10 cellular contexts compared by ENCODE assay signal in the genomic region with DNA sequence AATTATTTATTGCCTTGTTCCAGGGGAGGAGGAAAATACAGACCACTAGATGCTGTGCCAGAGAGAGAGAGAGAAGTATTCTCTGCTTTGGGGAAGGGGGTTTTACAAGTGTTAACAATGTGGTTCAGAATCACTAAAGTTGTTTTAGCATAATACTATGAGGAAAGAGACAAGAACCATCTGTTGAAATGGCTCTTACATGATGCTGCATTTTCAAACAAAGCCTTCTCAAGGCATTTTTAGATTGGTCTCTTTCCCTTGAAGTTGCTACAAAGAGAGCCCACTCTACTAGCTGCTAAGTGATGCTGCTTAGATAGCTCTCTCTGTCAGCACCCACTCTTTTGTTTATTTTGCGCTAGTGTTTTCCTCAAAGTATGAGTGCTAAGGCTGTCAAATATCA.
DNase-seq lines count a peak whose midpoint lies in the region; ATAC-seq and TF ChIP-seq lines count a peak whose summit lies in the region.
"Had no signal": no experiment of that assay in that cellular context is flagged by ENCODE, and none has a peak within 500 bp of the region (broad histone marks: within the 10 kb centered on the region; RNA-seq: fewer than 3 reads in every experiment).

No MANE protein-coding gene starts in this region.

- H3K27ac Mint-ChIP-seq in activated CD8-positive, alpha-beta T cell treated with anti-CD3 and anti-CD28 coated beads, Interleukin-2, amount 10 ng/mL, durations not matched to agents 7 days and 5 days: no peak overlapping the region
- H3K27ac Mint-ChIP-seq: dendritic cell treated with granulocyte-macrophage colony-stimulating factor and Interleukin-4, amounts not matched to agents 40 ng/mL and 50 ng/mL, for 4 days had no signal

- peaks cover under 1% of the 10 kb centered on the region for H3K4me1 Mint-ChIP-seq in activated CD8-positive, alpha-beta T cell treated with anti-CD3 and anti-CD28 coated beads, Interleukin-2, amount 10 ng/mL, durations not matched to agents 7 days and 5 days (ENCODE audit: low read depth)

- no peaks in the 10 kb centered on the region for H4K20me1 ChIP-seq in PC-3 (ENCODE audit: low read length)

- H3K9me3 Mint-ChIP-seq in activated CD8-positive, alpha-beta T cell treated with anti-CD3 and anti-CD28 coated beads, Interleukin-2, amount 10 ng/mL, durations not matched to agents 7 days and 5 days (ENCODE audit: insufficient read depth): no peaks in the 10 kb centered on the region
- H3K9me3 Mint-ChIP-seq: dendritic cell treated with granulocyte-macrophage colony-stimulating factor and Interleukin-4, amounts not matched to agents 40 ng/mL and 50 ng/mL, for 4 days had no signal

- H3K27me3 ChIP-seq in PC-3 (ENCODE audit: low read length) (no peaks in the 10 kb centered on the region), dorsolateral prefrontal cortex (no peaks in the 10 kb centered on the region), lower lobe of right lung (ENCODE audit: low read depth) (no peaks in the 10 kb centered on the region)

- no peaks in the 10 kb centered on the region for H3F3A ChIP-seq in PC-3 (ENCODE audit: low read length, unreplicated experiment)

- H3K9me3 ChIP-seq in PC-3 (ENCODE audit: low read length) (no peaks in the 10 kb centered on the region), lower lobe of right lung (no peaks in the 10 kb centered on the region)

- H3K27me3 Mint-ChIP-seq in activated CD8-positive, alpha-beta T cell treated with anti-CD3 and anti-CD28 coated beads, Interleukin-2, amount 10 ng/mL, durations not matched to agents 7 days and 5 days (ENCODE audit: low read depth): peaks cover 2% of the 10 kb centered on the region
- H3K27me3 Mint-ChIP-seq: dendritic cell treated with granulocyte-macrophage colony-stimulating factor and Interleukin-4, amounts not matched to agents 40 ng/mL and 50 ng/mL, for 4 days had no signal

- peak overlapping the region; percentile 66; the same call in 1 of the 2 replicates for H3K4me3 ChIP-seq in PC-3 (ENCODE audit: low read length)
- H3K4me3 ChIP-seq in dorsolateral prefrontal cortex: peak overlapping the region in 29 of 59 donors; percentile 5 to 59 (median 32)
- H3K4me3 ChIP-seq in lower lobe of right lung: peak overlapping the region; percentile 24

- H3K4me2 ChIP-seq in PC-3 (ENCODE audit: low read length): peak overlapping the region; percentile 88

- TF ChIP-seq CTCF in PC-3 (conservative IDR thresholded peaks at IDR 0.05; ENCODE audit: low read depth, low read length): no peak; the same call in 1 of the 2 replicates
- TF ChIP-seq CTCF in dorsolateral prefrontal cortex (IDR thresholded peaks at IDR 0.05 in 54 of 56, conservative IDR thresholded peaks at IDR 0.05 in 2 of 56; ENCODE audit: low read depth in 1 of 56, partially characterized antibody in 56 of 56): peak in 1 of 56 donors; percentile 1
- TF ChIP-seq CTCF in lower lobe of right lung (IDR thresholded peaks at IDR 0.05): no peak

- no peaks in the 10 kb centered on the region for H3K9me2 ChIP-seq in PC-3 (replicated peaks; ENCODE audit: low read length)

- ATAC-seq in PC-3 (no peak; the same call in 1 of the 2 replicates), lower lobe of right lung (peak in 1 of 2 donors; percentile 25), HG02642 (IDR thresholded peaks at IDR 0.05; ENCODE audit: poor library complexity, unreplicated experiment) (no peak)
- no peak for ATAC-seq in activated CD8-positive, alpha-beta T cell treated with anti-CD3 and anti-CD28 coated beads, Interleukin-2, amount 10 ng/mL, durations not matched to agents 7 days and 5 days

- no peaks in the 10 kb centered on the region for H3K36me3 ChIP-seq in PC-3 (ENCODE audit: low read depth, low read length)
- H3K36me3 ChIP-seq in lower lobe of right lung: no peaks in the 10 kb centered on the region

- no peaks in the 10 kb centered on the region for H3K36me3 Mint-ChIP-seq in activated CD8-positive, alpha-beta T cell treated with anti-CD3 and anti-CD28 coated beads, Interleukin-2, amount 10 ng/mL, durations not matched to agents 7 days and 5 days (ENCODE audit: low read depth)

- H3K27ac ChIP-seq in PC-3 (ENCODE audit: low read length): peak overlapping the region; percentile 67
- H3K27ac ChIP-seq in dorsolateral prefrontal cortex: peak overlapping the region; percentile 17 to 88 (median 74)
- H3K27ac ChIP-seq in lower lobe of right lung: peak overlapping the region; percentile 83
- peak overlapping the region; percentile 44 for H3K27ac ChIP-seq in substantia nigra (ENCODE audit: low read depth, low read length, poor library complexity, severe bottlenecking)

- no peak for DNase-seq in PC-3
- no peak for DNase-seq in dorsolateral prefrontal cortex
- no peak for DNase-seq in lower lobe of right lung
- no peak for DNase-seq in substantia nigra (lab: John Stamatoyannopoulos, UW)
- DNase-seq in NCI-H187 (lab: John Stamatoyannopoulos, UW): no peak
- DNase-seq in activated CD8-positive, alpha-beta T cell treated with anti-CD3 and anti-CD28 coated beads, Interleukin-2, amount 10 ng/mL, durations not matched to agents 7 days and 5 days: no peak
- no peak for DNase-seq in medulla oblongata (ENCODE audit: extremely low spot score)
- DNase-seq: stimulated activated CD4-positive, alpha-beta T cell treated with anti-CD3 and anti-CD28 coated beads, Interleukin-2, amount 100 ng/mL, for 24 hours had no signal

- intact Hi-C loops in PC-3 (cut with micrococcal nuclease) (loop anchor here (5.0 kb wide), 2 partner anchors 95 to 490 kb away; no protein-coding TSS in a partner anchor), dorsolateral prefrontal cortex (cut with DNase I) (loop anchor here (5.0 to 10.0 kb wide), 8 partner anchors 45 to 363 kb away; no protein-coding TSS in a partner anchor), lower lobe of right lung (cut with DNase I) (loop anchor here (10.0 kb wide), 1 partner anchor 243 kb away; no protein-coding TSS in a partner anchor)

- H2AFZ ChIP-seq in PC-3 (ENCODE audit: low read length): peak overlapping the region; percentile 35

- H3K4me1 ChIP-seq in PC-3 (ENCODE audit: insufficient read depth, low read length) (peaks cover 27% of the 10 kb centered on the region), lower lobe of right lung (peaks cover 28% of the 10 kb centered on the region)

- BruUV-seq in PC-3 (replicated peaks; lab: Mats Ljungman, UMichigan): no TSS peak

- peak overlapping the region; percentile 15; the same call in 1 of the 2 replicates for H3K9ac ChIP-seq in PC-3 (ENCODE audit: low read length)

- CTCF ChIA-PET in PC-3 (lab: Charles Lee): interaction anchor here (0.6 to 1.4 kb wide), 4 partner anchors 9 to 638 kb away, joined by 3 to 9 read pairs (median 4); no protein-coding TSS in a partner anchor
- CTCF ChIA-PET in activated CD8-positive, alpha-beta T cell treated with anti-CD3 and anti-CD28 coated beads, Interleukin-2, amount 10 ng/mL, durations not matched to agents 7 days and 5 days (lab: Charles Lee): interaction anchor here (0.7 to 0.9 kb wide), 2 partner anchors 11 to 291 kb away, joined by 3 read pairs; no protein-coding TSS in a partner anchor

- no peak overlapping the region for H3K4me3 Mint-ChIP-seq in activated CD8-positive, alpha-beta T cell treated with anti-CD3 and anti-CD28 coated beads, Interleukin-2, amount 10 ng/mL, durations not matched to agents 7 days and 5 days
- H3K4me3 Mint-ChIP-seq: dendritic cell treated with granulocyte-macrophage colony-stimulating factor and Interleukin-4, amounts not matched to agents 40 ng/mL and 50 ng/mL, for 4 days had no signal

- H3K79me2 ChIP-seq in PC-3 (ENCODE audit: low read length): no peaks in the 10 kb centered on the region

- POLR2A ChIA-PET in PC-3 (lab: Charles Lee; ENCODE audit: unreplicated experiment): interaction anchor here (0.6 to 1.0 kb wide), 2 partner anchors 157 to 288 kb away, joined by 3 to 13 read pairs; no protein-coding TSS in a partner anchor
- POLR2A ChIA-PET in activated CD8-positive, alpha-beta T cell treated with anti-CD3 and anti-CD28 coated beads, Interleukin-2, amount 10 ng/mL, durations not matched to agents 7 days and 5 days (lab: Charles Lee): no interaction called here
